ENCODE assay signal across 1 cellular context in genomic region chr7:90178592-90179279, GRCh38.
TF ChIP-seq lines count a peak whose summit lies in the region.

No MANE protein-coding gene starts in this region.

TF ChIP-seq in HCT116, 20 proteins besides CTCF, POLR2A, EP300 and RAD21 (continued from another document):
- TF ChIP-seq REST (IDR thresholded peaks at IDR 0.05; ENCODE audit: low read depth) (no peak), SRF (IDR thresholded peaks at IDR 0.05; ENCODE audit: low read depth) (peak; percentile 85), EZH2 (IDR thresholded peaks at IDR 0.05) (no peak), TCF7L2 (IDR thresholded peaks at IDR 0.05; ENCODE audit: borderline replicate concordance, extremely low read depth, insufficient read depth, insufficient read length) (peak; percentile 83), SIN3A (IDR thresholded peaks at IDR 0.05; ENCODE audit: low read depth) (peak; percentile 89), SP1 (IDR thresholded peaks at IDR 0.05; ENCODE audit: low read depth) (peak; percentile 97), CEBPB (IDR thresholded peaks at IDR 0.05; ENCODE audit: low read depth) (peak; percentile 90)
